17 cellular contexts compared by ENCODE assay signal in the genomic region with DNA sequence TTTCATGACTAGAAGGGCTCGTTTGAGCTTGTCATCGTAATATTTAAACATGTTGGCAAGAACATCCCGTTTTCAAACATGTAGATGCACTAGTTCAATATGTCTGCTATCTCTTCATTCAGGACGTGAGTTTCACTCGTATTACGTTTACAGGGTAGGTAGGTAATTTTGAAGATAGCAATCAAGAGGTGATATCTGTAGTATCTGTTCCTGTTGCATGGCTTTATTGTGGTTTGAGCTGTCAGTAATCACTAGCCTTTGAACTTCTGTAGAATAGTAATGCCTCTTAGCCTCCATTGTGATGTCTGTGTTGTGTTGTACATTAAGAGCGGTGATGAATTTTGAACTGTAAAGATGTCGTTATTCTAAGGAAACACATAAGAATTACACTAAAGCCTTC.
DNase-seq lines count a peak whose midpoint lies in the region; ATAC-seq lines count a peak whose summit lies in the region.
"Had no signal": no experiment of that assay in that cellular context is flagged by ENCODE, and none has a peak within 500 bp of the region (broad histone marks: within the 10 kb centered on the region; RNA-seq: fewer than 3 reads in every experiment).

No MANE protein-coding gene starts in this region.

- DNase-seq in activated T-cell treated with anti-CD3 and anti-CD28 coated beads, Interleukin-2, amount 50 U/mL, for 4 hours, result no peak
- DNase-seq in activated T-cell treated with anti-CD3 and anti-CD28 coated beads, Interleukin-2, amount 50 U/mL, for 24 hours, result no peak
- peak; percentile 87 for DNase-seq in SW480 (ENCODE audit: low spot score)
- DNase-seq in central memory CD8-positive, alpha-beta T cell (ENCODE audit: low spot score in 2 of 2), result no peak
- DNase-seq in activated naive CD4-positive, alpha-beta T cell treated with anti-CD3 and anti-CD28 coated beads, Interleukin-2, amount 10 ng/mL, durations not matched to agents 7 days and 5 days, result no peak
- DNase-seq in NCI-H774 (lab: John Stamatoyannopoulos, UW), result no peak
- DNase-seq in activated naive CD4-positive, alpha-beta T cell (lab: John Stamatoyannopoulos, UW), result no peak
- DNase-seq: BE2C; CD8-positive, alpha-beta memory T cell; DMS53; KBM-7; NCI-H1105; NCI-H2081 treated with DMSO at 0.1 percent for 48 hours; NCI-H510A; NCI-H748 treated with DMSO at 0.1 percent for 48 hours had no signal

- CTCF ChIA-PET in activated naive CD4-positive, alpha-beta T cell treated with anti-CD3 and anti-CD28 coated beads, Interleukin-2, amount 10 ng/mL, durations not matched to agents 7 days and 5 days (lab: Charles Lee), result no interaction called here

- H3K4me3 Mint-ChIP-seq in activated T-cell treated with anti-CD3 and anti-CD28 coated beads, Interleukin-2, amount 50 U/mL, for 4 hours, result no peak overlapping the region
- no peak overlapping the region for H3K4me3 Mint-ChIP-seq in activated T-cell treated with anti-CD3 and anti-CD28 coated beads, Interleukin-2, amount 50 U/mL, for 24 hours
- no peak overlapping the region for H3K4me3 Mint-ChIP-seq in central memory CD8-positive, alpha-beta T cell
- H3K4me3 Mint-ChIP-seq in activated naive CD4-positive, alpha-beta T cell treated with anti-CD3 and anti-CD28 coated beads, Interleukin-2, amount 10 ng/mL, durations not matched to agents 7 days and 5 days, result no peak overlapping the region

- no peak overlapping the region for H3K27ac Mint-ChIP-seq in activated T-cell treated with anti-CD3 and anti-CD28 coated beads, Interleukin-2, amount 50 U/mL, for 24 hours
- H3K27ac Mint-ChIP-seq in central memory CD8-positive, alpha-beta T cell (ENCODE audit: low read depth), result no peak overlapping the region
- H3K27ac Mint-ChIP-seq in activated naive CD4-positive, alpha-beta T cell treated with anti-CD3 and anti-CD28 coated beads, Interleukin-2, amount 10 ng/mL, durations not matched to agents 7 days and 5 days, result no peak overlapping the region

- H3K27me3 Mint-ChIP-seq in activated T-cell treated with anti-CD3 and anti-CD28 coated beads, Interleukin-2, amount 50 U/mL, for 4 hours (ENCODE audit: low read depth), result no peaks in the 10 kb centered on the region
- H3K27me3 Mint-ChIP-seq in activated T-cell treated with anti-CD3 and anti-CD28 coated beads, Interleukin-2, amount 50 U/mL, for 24 hours, result no peaks in the 10 kb centered on the region
- no peaks in the 10 kb centered on the region for H3K27me3 Mint-ChIP-seq in central memory CD8-positive, alpha-beta T cell
- H3K27me3 Mint-ChIP-seq in activated naive CD4-positive, alpha-beta T cell treated with anti-CD3 and anti-CD28 coated beads, Interleukin-2, amount 10 ng/mL, durations not matched to agents 7 days and 5 days, result no peaks in the 10 kb centered on the region
- H3K27me3 Mint-ChIP-seq: CD8-positive, alpha-beta memory T cell had no signal

- peaks cover 1% of the 10 kb centered on the region for H3K36me3 Mint-ChIP-seq in activated T-cell treated with anti-CD3 and anti-CD28 coated beads, Interleukin-2, amount 50 U/mL, for 4 hours (ENCODE audit: insufficient read depth)
- H3K36me3 Mint-ChIP-seq in activated T-cell treated with anti-CD3 and anti-CD28 coated beads, Interleukin-2, amount 50 U/mL, for 24 hours (ENCODE audit: low read depth), result peaks cover 57% of the 10 kb centered on the region
- no peaks in the 10 kb centered on the region for H3K36me3 Mint-ChIP-seq in central memory CD8-positive, alpha-beta T cell (ENCODE audit: insufficient read depth)
- peaks cover 15% of the 10 kb centered on the region for H3K36me3 Mint-ChIP-seq in activated naive CD4-positive, alpha-beta T cell treated with anti-CD3 and anti-CD28 coated beads, Interleukin-2, amount 10 ng/mL, durations not matched to agents 7 days and 5 days

- H3K4me1 Mint-ChIP-seq in activated T-cell treated with anti-CD3 and anti-CD28 coated beads, Interleukin-2, amount 50 U/mL, for 4 hours (ENCODE audit: low read depth), result peaks cover 8% of the 10 kb centered on the region
- H3K4me1 Mint-ChIP-seq in activated T-cell treated with anti-CD3 and anti-CD28 coated beads, Interleukin-2, amount 50 U/mL, for 24 hours (ENCODE audit: low read depth), result peaks cover 20% of the 10 kb centered on the region
- peaks cover 11% of the 10 kb centered on the region for H3K4me1 Mint-ChIP-seq in central memory CD8-positive, alpha-beta T cell
- H3K4me1 Mint-ChIP-seq in activated naive CD4-positive, alpha-beta T cell treated with anti-CD3 and anti-CD28 coated beads, Interleukin-2, amount 10 ng/mL, durations not matched to agents 7 days and 5 days, result peaks cover 8% of the 10 kb centered on the region

- no peaks in the 10 kb centered on the region for H3K9me3 Mint-ChIP-seq in activated T-cell treated with anti-CD3 and anti-CD28 coated beads, Interleukin-2, amount 50 U/mL, for 4 hours
- H3K9me3 Mint-ChIP-seq in activated T-cell treated with anti-CD3 and anti-CD28 coated beads, Interleukin-2, amount 50 U/mL, for 24 hours, result peaks cover 4% of the 10 kb centered on the region
- no peaks in the 10 kb centered on the region for H3K9me3 Mint-ChIP-seq in central memory CD8-positive, alpha-beta T cell
- peaks cover 5% of the 10 kb centered on the region for H3K9me3 Mint-ChIP-seq in activated naive CD4-positive, alpha-beta T cell treated with anti-CD3 and anti-CD28 coated beads, Interleukin-2, amount 10 ng/mL, durations not matched to agents 7 days and 5 days
- H3K9me3 Mint-ChIP-seq: CD8-positive, alpha-beta memory T cell had no signal

- ATAC-seq in activated T-cell treated with anti-CD3 and anti-CD28 coated beads, Interleukin-2, amount 50 U/mL, for 4 hours, result peak; percentile 35 to 40
- ATAC-seq in central memory CD8-positive, alpha-beta T cell (replicated peaks; ENCODE audit: extremely low read depth, poor library complexity, severe bottlenecking), result peak; percentile 52
- ATAC-seq in GM19467 (IDR thresholded peaks at IDR 0.05; ENCODE audit: unreplicated experiment), result no peak
- ATAC-seq: Right ventricle myocardium inferior had no signal
